ENCODE assay signal across 20 cellular contexts in the genomic region with DNA sequence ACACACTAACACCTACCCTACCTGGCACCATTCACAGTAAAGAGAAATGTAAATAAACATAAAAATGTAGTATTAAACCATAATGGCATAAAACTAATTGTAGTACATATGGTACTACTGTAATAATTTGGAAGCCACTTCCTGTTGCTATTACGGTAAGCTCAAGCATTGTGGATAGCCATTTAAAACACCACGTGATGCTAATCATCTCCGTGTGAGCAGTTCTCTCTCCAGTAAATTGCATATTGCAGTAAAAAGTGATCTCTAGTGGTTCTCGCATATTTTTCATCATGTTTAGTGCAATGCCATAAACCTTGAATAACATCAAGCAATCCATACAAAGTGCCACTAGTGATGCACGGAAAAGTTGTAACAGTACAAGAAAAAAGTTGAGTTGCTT.
"Had no signal": no experiment of that assay in that cellular context is flagged by ENCODE, and none has a peak within 500 bp of the region (broad histone marks: within the 10 kb centered on the region; RNA-seq: fewer than 3 reads in every experiment).

No MANE protein-coding gene starts in this region.

- H3K4me1 ChIP-seq: spleen, tibial artery, upper lobe of right lung, vagina had no signal

- FAIRE-seq: islet of Langerhans had no signal

- DNase-seq: dorsolateral prefrontal cortex; effector CD8-positive, alpha-beta T cell; foreskin melanocyte; head of caudate nucleus; kidney glomerular epithelial cell; mammary epithelial cell; natural killer cell; posterior cingulate gyrus; spleen; stimulated activated CD4-positive, alpha-beta T cell treated with anti-CD3 and anti-CD28 coated beads, Interleukin-15, amount 100 ng/mL, for 24 hours; stimulated activated CD4-positive, alpha-beta T cell treated with anti-CD3 and anti-CD28 coated beads, Interleukin-1b, Interleukin-23, amount 100 ng/mL, for 48 hours; stimulated activated CD4-positive, alpha-beta T cell treated with anti-CD3 and anti-CD28 coated beads, Interleukin-4, amount 100 ng/mL, for 24 hours; tibial artery; upper lobe of right lung had no signal

- H3K9me3 ChIP-seq: spleen, tibial artery, upper lobe of right lung, vagina had no signal

- ATAC-seq: left lobe of liver; natural killer cell; sciatic nerve; stimulated activated memory B cell treated with anti-CD40 and anti-IgM and Interleukin-4, amounts not matched to agents 10 μg/mL and 1 μg/mL and 100 μg/mL, for 72 hours; upper lobe of right lung had no signal

- H2AFZ ChIP-seq: hepatocyte had no signal

- H3K27me3 ChIP-seq: hepatocyte, spleen, tibial artery, upper lobe of right lung, vagina had no signal

- H3K4me3 ChIP-seq: dorsolateral prefrontal cortex, hepatocyte, spleen, tibial artery, upper lobe of right lung, vagina had no signal

- H3K79me2 ChIP-seq: hepatocyte had no signal

- H3K27ac ChIP-seq: dorsolateral prefrontal cortex, hepatocyte, spleen, tibial artery, upper lobe of right lung, vagina had no signal

- H3K36me3 ChIP-seq: spleen, tibial artery, upper lobe of right lung, vagina had no signal

- H3K4me2 ChIP-seq: hepatocyte had no signal
